Comparison of ENCODE assay signal across 1 cellular context in the genomic region with DNA sequence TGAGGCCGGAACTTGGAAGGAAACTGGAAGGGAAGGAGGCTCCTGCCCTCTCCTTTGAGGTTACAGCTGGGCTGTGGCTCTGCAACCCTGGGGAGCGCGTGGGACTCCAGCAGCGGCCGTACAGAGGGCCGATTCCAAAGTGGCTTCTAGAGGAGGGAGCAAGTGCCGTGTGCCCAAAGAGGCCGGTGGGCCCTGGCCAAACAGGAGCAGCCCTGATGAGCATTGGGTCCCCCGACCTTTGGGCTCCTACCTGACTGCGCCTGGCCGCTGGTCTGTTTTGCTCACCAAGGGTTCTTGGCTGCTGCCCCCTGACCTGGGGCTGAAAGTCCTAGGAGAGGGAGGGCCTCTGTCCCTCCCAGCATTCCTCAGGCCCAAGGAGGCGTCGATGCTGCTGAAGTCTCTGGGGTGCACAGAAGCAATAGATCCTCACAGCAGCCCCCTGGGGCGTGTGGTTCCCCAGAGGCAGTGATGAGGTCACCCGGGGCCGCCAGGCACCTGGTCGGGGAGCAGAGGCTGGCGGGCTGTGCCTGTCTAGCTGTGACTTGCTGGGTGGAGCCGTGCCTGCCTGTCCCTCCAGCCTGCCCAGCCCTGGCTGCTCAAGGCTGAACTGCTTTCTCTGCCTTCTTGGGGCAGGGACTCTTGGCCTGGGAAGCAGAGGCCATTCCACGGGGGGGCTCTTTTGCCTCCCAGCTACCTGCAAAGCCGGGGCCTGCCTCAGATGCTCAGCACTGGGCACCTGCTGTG.
TF ChIP-seq lines count a peak whose summit lies in the region.

No MANE protein-coding gene starts in this region.

TF ChIP-seq in K562, 482 proteins besides CTCF, POLR2A, EP300 and RAD21:
- peak; percentile 44 for TF ChIP-seq RBFOX2 (IDR thresholded peaks at IDR 0.05; ENCODE audit: low read depth, low read length)
- TF ChIP-seq MCM7 (IDR thresholded peaks at IDR 0.05): no peak
- TF ChIP-seq POLR2G (IDR thresholded peaks at IDR 0.05; ENCODE audit: low read depth, low read length): peak; percentile 52
- TF ChIP-seq, protein P1, sequence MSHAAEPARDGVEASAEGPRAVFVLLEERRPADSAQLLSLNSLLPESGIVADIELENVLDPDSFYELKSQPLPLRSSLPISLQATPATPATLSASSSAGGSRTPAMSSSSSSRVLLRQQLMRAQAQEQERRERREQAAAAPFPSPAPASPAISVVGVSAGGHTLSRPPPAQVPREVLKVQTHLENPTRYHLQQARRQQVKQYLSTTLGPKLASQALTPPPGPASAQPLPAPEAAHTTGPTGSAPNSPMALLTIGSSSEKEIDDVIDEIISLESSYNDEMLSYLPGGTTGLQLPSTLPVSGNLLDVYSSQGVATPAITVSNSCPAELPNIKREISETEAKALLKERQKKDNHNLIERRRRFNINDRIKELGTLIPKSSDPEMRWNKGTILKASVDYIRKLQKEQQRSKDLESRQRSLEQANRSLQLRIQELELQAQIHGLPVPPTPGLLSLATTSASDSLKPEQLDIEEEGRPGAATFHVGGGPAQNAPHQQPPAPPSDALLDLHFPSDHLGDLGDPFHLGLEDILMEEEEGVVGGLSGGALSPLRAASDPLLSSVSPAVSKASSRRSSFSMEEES (CRISPR knock-in tag; IDR thresholded peaks at IDR 0.05): no peak
TF ChIP-seq in K562: peak in this region for 2.
